1 cellular context compared by ENCODE assay signal in the genomic region with DNA sequence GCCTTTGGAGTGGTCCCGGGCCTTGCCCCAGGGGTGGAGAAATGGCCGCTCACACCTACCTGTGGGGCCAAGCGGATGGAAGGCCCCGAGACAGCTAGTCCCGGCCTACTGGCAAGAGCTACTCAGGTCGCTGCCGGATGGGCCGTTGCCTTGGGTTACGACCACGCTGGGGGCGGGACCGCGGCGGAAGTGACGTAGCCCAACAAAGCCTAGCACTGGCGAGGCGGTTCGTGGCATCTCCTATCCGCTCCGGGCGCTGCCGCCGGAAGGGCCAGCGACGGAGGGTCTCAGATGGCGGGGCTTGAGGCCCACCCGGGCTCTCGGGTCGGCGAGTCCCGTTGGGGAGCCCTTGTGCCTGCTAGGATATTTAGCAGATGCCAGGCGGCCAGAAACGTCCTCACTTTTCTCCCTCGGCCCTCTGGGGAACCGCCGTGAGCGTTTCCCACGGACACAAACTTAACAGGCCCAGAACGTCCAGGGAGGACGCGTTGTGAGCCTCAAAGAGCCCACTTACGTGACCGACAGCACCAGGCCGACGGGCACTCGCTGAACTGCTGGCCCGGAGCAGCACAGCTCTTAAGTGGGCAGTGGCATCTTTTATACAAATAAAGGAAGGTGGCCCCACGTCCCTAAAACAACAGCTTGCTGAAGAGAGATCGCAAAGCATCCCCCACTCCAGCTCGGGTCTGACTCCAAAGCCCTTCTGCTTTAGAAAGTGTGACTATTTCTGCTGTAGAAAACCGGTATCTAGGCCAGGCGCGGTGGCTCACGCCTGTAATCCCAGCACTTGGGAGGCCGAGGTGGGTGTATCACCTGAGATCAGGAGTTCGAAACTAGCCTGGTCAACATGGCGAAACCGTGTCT.
TF ChIP-seq lines count a peak whose summit lies in the region.

Gene C16orf46, minus strand, starts transcription at position 162 of the 864 bp plus-strand sequence. CDS start 13,283 bp downstream, outside the sequence.

TF ChIP-seq in GM12878, 131 proteins besides CTCF, POLR2A, EP300 and RAD21 (continued from another document and continues in another):
- TF ChIP-seq, protein P1, sequence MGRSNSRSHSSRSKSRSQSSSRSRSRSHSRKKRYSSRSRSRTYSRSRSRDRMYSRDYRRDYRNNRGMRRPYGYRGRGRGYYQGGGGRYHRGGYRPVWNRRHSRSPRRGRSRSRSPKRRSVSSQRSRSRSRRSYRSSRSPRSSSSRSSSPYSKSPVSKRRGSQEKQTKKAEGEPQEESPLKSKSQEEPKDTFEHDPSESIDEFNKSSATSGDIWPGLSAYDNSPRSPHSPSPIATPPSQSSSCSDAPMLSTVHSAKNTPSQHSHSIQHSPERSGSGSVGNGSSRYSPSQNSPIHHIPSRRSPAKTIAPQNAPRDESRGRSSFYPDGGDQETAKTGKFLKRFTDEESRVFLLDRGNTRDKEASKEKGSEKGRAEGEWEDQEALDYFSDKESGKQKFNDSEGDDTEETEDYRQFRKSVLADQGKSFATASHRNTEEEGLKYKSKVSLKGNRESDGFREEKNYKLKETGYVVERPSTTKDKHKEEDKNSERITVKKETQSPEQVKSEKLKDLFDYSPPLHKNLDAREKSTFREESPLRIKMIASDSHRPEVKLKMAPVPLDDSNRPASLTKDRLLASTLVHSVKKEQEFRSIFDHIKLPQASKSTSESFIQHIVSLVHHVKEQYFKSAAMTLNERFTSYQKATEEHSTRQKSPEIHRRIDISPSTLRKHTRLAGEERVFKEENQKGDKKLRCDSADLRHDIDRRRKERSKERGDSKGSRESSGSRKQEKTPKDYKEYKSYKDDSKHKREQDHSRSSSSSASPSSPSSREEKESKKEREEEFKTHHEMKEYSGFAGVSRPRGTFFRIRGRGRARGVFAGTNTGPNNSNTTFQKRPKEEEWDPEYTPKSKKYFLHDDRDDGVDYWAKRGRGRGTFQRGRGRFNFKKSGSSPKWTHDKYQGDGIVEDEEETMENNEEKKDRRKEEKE (IDR thresholded peaks at IDR 0.05): no peak
- TF ChIP-seq ZNF207 (IDR thresholded peaks at IDR 0.05; ENCODE audit: borderline replicate concordance) (peak; percentile 68; the same call in 1 of the 2 replicates), ESRRA (IDR thresholded peaks at IDR 0.05; ENCODE audit: low read length) (no peak), YBX1 (IDR thresholded peaks at IDR 0.05) (no peak), BHLHE40 (IDR thresholded peaks at IDR 0.05; ENCODE audit: borderline replicate concordance in 1 of 2, low read depth in 2 of 2, low read length in 1 of 2) (peak in 1 of 2 experiments; percentile 20; a peak in 1 of 4 replicates), NFIC (IDR thresholded peaks at IDR 0.05; ENCODE audit: low read depth, low read length) (no peak), BACH1 (IDR thresholded peaks at IDR 0.05; ENCODE audit: borderline replicate concordance) (no peak; the same call in 1 of the 2 replicates), CBX3 (IDR thresholded peaks at IDR 0.05; ENCODE audit: borderline replicate concordance, low read depth) (no peak), NFXL1 (IDR thresholded peaks at IDR 0.05; ENCODE audit: borderline replicate concordance) (no peak), NRF1 (conservative IDR thresholded peaks at IDR 0.05; ENCODE audit: low read depth, low read length) (no peak), E2F4 (IDR thresholded peaks at IDR 0.05; ENCODE audit: low read depth, low read length) (no peak), CEBPZ (IDR thresholded peaks at IDR 0.05; ENCODE audit: low read depth, low read length) (no peak), NR2C2 (IDR thresholded peaks at IDR 0.05; ENCODE audit: borderline replicate concordance, control insufficient read depth, insufficient read length, low read depth) (no peak), E4F1 (IDR thresholded peaks at IDR 0.05; ENCODE audit: borderline replicate concordance, partially characterized antibody) (no peak), NBN (IDR thresholded peaks at IDR 0.05) (peak; percentile 81; the same call in 1 of the 2 replicates), CHD2 (IDR thresholded peaks at IDR 0.05; ENCODE audit: borderline replicate concordance, low read depth, low read length) (no peak), SREBF1 (IDR thresholded peaks at IDR 0.05; ENCODE audit: low read length) (no peak), KDM1A (IDR thresholded peaks at IDR 0.05; ENCODE audit: borderline replicate concordance) (no peak), MXI1 (IDR thresholded peaks at IDR 0.05; ENCODE audit: low read depth, low read length) (peak; percentile 93), RCOR1 (conservative IDR thresholded peaks at IDR 0.05; ENCODE audit: low read depth, low read length) (no peak), TCF3 (IDR thresholded peaks at IDR 0.05; ENCODE audit: borderline replicate concordance, insufficient read depth, low read depth, low read length) (no peak), FOXK2 (IDR thresholded peaks at IDR 0.05) (no peak; the same call in 1 of the 2 replicates), PML (IDR thresholded peaks at IDR 0.05; ENCODE audit: low read length) (peak; percentile 87; the same call in 1 of the 2 replicates), STAT3 (IDR thresholded peaks at IDR 0.05; ENCODE audit: low read depth, low read length) (no peak), SMARCA5 (IDR thresholded peaks at IDR 0.05) (peak; percentile 84; the same call in 1 of the 2 replicates), SMC3 (IDR thresholded peaks at IDR 0.05; ENCODE audit: borderline replicate concordance, low read length) (no peak), HDAC6 (IDR thresholded peaks at IDR 0.05; ENCODE audit: unreplicated experiment) (no peak), CREM (IDR thresholded peaks at IDR 0.05; ENCODE audit: low read depth) (peak; percentile 95)
- TF ChIP-seq, protein P2, sequence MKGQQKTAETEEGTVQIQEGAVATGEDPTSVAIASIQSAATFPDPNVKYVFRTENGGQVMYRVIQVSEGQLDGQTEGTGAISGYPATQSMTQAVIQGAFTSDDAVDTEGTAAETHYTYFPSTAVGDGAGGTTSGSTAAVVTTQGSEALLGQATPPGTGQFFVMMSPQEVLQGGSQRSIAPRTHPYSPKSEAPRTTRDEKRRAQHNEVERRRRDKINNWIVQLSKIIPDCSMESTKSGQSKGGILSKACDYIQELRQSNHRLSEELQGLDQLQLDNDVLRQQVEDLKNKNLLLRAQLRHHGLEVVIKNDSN (IDR thresholded peaks at IDR 0.05; ENCODE audit: borderline replicate concordance, extremely low read length, insufficient read depth, low read depth, low read length): no peak
- TF ChIP-seq, protein P3, sequence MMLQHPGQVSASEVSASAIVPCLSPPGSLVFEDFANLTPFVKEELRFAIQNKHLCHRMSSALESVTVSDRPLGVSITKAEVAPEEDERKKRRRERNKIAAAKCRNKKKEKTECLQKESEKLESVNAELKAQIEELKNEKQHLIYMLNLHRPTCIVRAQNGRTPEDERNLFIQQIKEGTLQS (IDR thresholded peaks at IDR 0.05; ENCODE audit: borderline replicate concordance, extremely low read depth, low read depth, low read length): no peak
- TF ChIP-seq, protein P4, sequence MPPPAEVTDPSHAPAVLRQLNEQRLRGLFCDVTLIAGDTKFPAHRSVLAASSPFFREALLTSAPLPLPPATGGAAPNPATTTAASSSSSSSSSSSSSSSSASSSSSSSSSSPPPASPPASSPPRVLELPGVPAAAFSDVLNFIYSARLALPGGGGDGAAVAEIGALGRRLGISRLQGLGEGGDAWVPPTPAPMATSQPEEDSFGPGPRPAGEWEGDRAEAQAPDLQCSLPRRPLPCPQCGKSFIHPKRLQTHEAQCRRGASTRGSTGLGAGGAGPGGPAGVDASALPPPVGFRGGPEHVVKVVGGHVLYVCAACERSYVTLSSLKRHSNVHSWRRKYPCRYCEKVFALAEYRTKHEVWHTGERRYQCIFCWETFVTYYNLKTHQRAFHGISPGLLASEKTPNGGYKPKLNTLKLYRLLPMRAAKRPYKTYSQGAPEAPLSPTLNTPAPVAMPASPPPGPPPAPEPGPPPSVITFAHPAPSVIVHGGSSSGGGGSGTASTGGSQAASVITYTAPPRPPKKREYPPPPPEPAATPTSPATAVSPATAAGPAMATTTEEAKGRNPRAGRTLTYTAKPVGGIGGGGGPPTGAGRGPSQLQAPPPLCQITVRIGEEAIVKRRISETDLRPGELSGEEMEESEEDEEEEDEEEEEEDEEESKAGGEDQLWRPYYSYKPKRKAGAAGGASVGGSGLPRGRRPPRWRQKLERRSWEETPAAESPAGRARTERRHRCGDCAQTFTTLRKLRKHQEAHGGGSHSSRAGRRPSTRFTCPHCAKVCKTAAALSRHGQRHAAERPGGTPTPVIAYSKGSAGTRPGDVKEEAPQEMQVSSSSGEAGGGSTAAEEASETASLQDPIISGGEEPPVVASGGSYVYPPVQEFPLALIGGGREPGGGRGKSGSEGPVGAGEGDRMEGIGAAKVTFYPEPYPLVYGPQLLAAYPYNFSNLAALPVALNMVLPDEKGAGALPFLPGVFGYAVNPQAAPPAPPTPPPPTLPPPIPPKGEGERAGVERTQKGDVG (CRISPR knock-in tag; IDR thresholded peaks at IDR 0.05): no peak
- TF ChIP-seq, protein P5, sequence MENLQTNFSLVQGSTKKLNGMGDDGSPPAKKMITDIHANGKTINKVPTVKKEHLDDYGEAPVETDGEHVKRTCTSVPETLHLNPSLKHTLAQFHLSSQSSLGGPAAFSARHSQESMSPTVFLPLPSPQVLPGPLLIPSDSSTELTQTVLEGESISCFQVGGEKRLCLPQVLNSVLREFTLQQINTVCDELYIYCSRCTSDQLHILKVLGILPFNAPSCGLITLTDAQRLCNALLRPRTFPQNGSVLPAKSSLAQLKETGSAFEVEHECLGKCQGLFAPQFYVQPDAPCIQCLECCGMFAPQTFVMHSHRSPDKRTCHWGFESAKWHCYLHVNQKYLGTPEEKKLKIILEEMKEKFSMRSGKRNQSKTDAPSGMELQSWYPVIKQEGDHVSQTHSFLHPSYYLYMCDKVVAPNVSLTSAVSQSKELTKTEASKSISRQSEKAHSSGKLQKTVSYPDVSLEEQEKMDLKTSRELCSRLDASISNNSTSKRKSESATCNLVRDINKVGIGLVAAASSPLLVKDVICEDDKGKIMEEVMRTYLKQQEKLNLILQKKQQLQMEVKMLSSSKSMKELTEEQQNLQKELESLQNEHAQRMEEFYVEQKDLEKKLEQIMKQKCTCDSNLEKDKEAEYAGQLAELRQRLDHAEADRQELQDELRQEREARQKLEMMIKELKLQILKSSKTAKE (IDR thresholded peaks at IDR 0.05; ENCODE audit: low read depth, poor library complexity, severe bottlenecking): no peak
- TF ChIP-seq, protein P6, sequence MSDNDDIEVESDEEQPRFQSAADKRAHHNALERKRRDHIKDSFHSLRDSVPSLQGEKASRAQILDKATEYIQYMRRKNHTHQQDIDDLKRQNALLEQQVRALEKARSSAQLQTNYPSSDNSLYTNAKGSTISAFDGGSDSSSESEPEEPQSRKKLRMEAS (IDR thresholded peaks at IDR 0.05; ENCODE audit: low read depth, low read length): no peak; the same call in 1 of the 2 replicates
